ENCODE assay signal across 8 cellular contexts in the genomic region with DNA sequence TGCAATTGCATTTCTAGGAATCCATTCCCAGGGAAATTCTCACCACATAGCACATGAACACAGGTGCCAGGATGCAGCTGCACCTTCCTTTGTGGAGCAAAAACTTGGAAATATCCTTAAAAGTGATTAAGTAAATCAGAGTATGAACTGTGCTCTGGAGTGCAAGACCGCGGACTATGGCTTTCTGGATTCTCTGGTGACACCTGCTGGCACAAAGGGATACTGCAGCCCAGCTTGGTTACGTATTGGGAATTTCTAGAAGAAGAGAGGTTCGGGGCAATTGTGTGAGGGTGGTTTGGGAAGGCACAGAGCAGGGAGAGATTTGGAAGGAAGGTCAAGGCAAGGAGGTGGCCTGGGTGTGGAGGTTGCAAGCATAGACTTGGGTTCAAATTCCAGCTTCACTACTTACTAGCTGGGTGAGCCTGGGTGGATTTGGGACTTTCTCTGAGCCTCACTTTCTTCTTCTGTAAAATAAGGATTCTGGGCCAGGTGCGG. TPM values are rescaled to one million over a fixed set of nuclear protein-coding genes. Genes with fewer than 3 reads are reported as not detected.
DNase-seq lines count a peak whose midpoint lies in the region; ATAC-seq, FAIRE-seq and TF ChIP-seq lines count a peak whose summit lies in the region.

No MANE protein-coding gene starts in this region.

- peaks cover 33% of the 10 kb centered on the region for H3F3A ChIP-seq in PC-9 (ENCODE audit: insufficient read depth, low read depth)

- H3K27me3 Mint-ChIP-seq in CD8-positive, alpha-beta T cell (ENCODE audit: low read depth), result peaks cover 15% of the 10 kb centered on the region

- BruUV-seq in PC-9 (replicated peaks; lab: Mats Ljungman, UMichigan), result no TSS peak

- no peaks in the 10 kb centered on the region for H3K9me3 ChIP-seq in CD8-positive, alpha-beta T cell (ENCODE audit: low read length)
- H3K9me3 ChIP-seq in PC-9 (ENCODE audit: insufficient read depth, low read depth) (no peaks in the 10 kb centered on the region), thyroid gland (no peaks in the 10 kb centered on the region)

- no peak for TF ChIP-seq POLR2A in thyroid gland (IDR thresholded peaks at IDR 0.05)

- TF ChIP-seq CTCF in CD8-positive, alpha-beta T cell (IDR thresholded peaks at IDR 0.05), result peak; percentile 97
- peak; percentile 99 for TF ChIP-seq CTCF in PC-9 (conservative IDR thresholded peaks at IDR 0.05)
- TF ChIP-seq CTCF in fibroblast of pulmonary artery (IDR thresholded peaks at IDR 0.05; ENCODE audit: low read length, missing control alignments), result no peak
- TF ChIP-seq CTCF in thyroid gland (IDR thresholded peaks at IDR 0.05), result peak; percentile 86 to 98 (median 93)

- peaks cover 13% of the 10 kb centered on the region for H3K4me1 Mint-ChIP-seq in CD8-positive, alpha-beta T cell (ENCODE audit: low read depth)

- H3K27ac ChIP-seq in CD8-positive, alpha-beta T cell (ENCODE audit: low read depth, low read length), result no peak overlapping the region
- H3K27ac ChIP-seq in PC-9, result no peak overlapping the region
- no peak overlapping the region for H3K27ac ChIP-seq in thyroid gland

- peak; percentile 83 for ATAC-seq in CD8-positive, alpha-beta T cell
- ATAC-seq in GM19035 (IDR thresholded peaks at IDR 0.05; ENCODE audit: unreplicated experiment), result no peak

- H3K4me2 ChIP-seq in PC-9, result no peak overlapping the region

- H3K79me2 ChIP-seq in PC-9 (ENCODE audit: low read depth), result no peaks in the 10 kb centered on the region

- no peak overlapping the region for H2AFZ ChIP-seq in PC-9

- no peaks in the 10 kb centered on the region for H3K27me3 ChIP-seq in CD8-positive, alpha-beta T cell (ENCODE audit: insufficient read depth, low read length)
- H3K27me3 ChIP-seq in PC-9 (ENCODE audit: insufficient read depth, low read depth) (no peaks in the 10 kb centered on the region), thyroid gland (no peaks in the 10 kb centered on the region)

- no peak overlapping the region for H3K4me3 Mint-ChIP-seq in CD8-positive, alpha-beta T cell

- POLR2A ChIA-PET in CD8-positive, alpha-beta T cell (lab: Charles Lee), result interaction anchor here (0.5 to 2.6 kb wide), 9 partner anchors 16 to 190 kb away, joined by 3 to 12 read pairs (median 4); partner anchors contain the start of genes CEBPB and PEDS1
- POLR2A ChIA-PET in PC-9 (lab: Charles Lee; ENCODE audit: unreplicated experiment), result interaction anchor here (0.5 to 0.6 kb wide), 2 partner anchors 15 to 17 kb away, joined by 3 to 5 read pairs; no protein-coding TSS in a partner anchor

- WGBS in thyroid gland, 2 donors, result 23 to 27% methylated on average over 5 of the region's 5 CpGs

- H3K4me3 ChIP-seq in CD8-positive, alpha-beta T cell (ENCODE audit: low read depth, low read length), result no peak overlapping the region
- no peak overlapping the region for H3K4me3 ChIP-seq in PC-9
- no peak overlapping the region for H3K4me3 ChIP-seq in fibroblast of pulmonary artery (replicated peaks; ENCODE audit: low read depth, low read length)
- H3K4me3 ChIP-seq in thyroid gland (replicated peaks in 1 of 3), result no peak overlapping the region

- peak; percentile 73 to 91 (median 78) for DNase-seq in CD8-positive, alpha-beta T cell
- DNase-seq in HTR-8/SVneo (ENCODE audit: insufficient read length, low spot score), result peak; percentile 93
- DNase-seq in PC-9, result peak; percentile 71 to 81
- peak; percentile 91 to 93 for DNase-seq in activated T-cell treated with anti-CD3 and anti-CD28 coated beads, Interleukin-2, amount 50 U/mL, for 48 hours
- DNase-seq in fibroblast of pulmonary artery (ENCODE audit: low read depth), result peak; percentile 88
- peak in 50 of 56 donors; percentile 5 to 83 (median 54) for DNase-seq in nucleus accumbens (lab: John Stamatoyannopoulos, UW)
- peak; percentile 83 to 84 for DNase-seq in thyroid gland

- intact Hi-C loops in CD8-positive, alpha-beta T cell (cut with DNase I, micrococcal nuclease), result loop anchor here (1.0 to 2.0 kb wide), 4 partner anchors 48 to 190 kb away; partner anchors contain the start of gene UBE2V1 (in 1 of the 2)
- intact Hi-C loops in PC-9 (cut with micrococcal nuclease; ENCODE audit: unreplicated experiment), result loop anchor here (1.0 to 10.0 kb wide), 5 partner anchors 48 to 615 kb away; partner anchors contain the start of genes SNAI1 and SPATA2
- intact Hi-C loops in thyroid gland (cut with DNase I), result loop anchor here (5.0 kb wide), 1 partner anchor 47 kb away; no protein-coding TSS in a partner anchor

- no peaks in the 10 kb centered on the region for H3K36me3 ChIP-seq in CD8-positive, alpha-beta T cell (ENCODE audit: insufficient read depth, low read length)
- H3K36me3 ChIP-seq in PC-9 (ENCODE audit: low read depth), result no peaks in the 10 kb centered on the region
- H3K36me3 ChIP-seq in thyroid gland, result no peaks in the 10 kb centered on the region

- CTCF ChIA-PET in CD8-positive, alpha-beta T cell (lab: Charles Lee), result interaction anchor here (0.7 to 7.7 kb wide), 38 partner anchors 9 to 353 kb away, joined by 3 to 291 read pairs (median 4); partner anchors contain the start of genes CEBPB, PEDS1 and UBE2V1
- CTCF ChIA-PET in PC-9 (lab: Charles Lee), result interaction anchor here (0.6 to 2.4 kb wide), 4 partner anchors 14 to 114 kb away, joined by 3 to 18 read pairs (median 6); no protein-coding TSS in a partner anchor

- no peaks in the 10 kb centered on the region for H3K9me2 ChIP-seq in PC-9 (ENCODE audit: insufficient read depth)

- peak; percentile 94 for FAIRE-seq in HTR-8/SVneo (lab: Jason Lieb, UNC)

- H3K27ac Mint-ChIP-seq in CD8-positive, alpha-beta T cell, result no peak overlapping the region

- no peaks in the 10 kb centered on the region for H4K20me1 ChIP-seq in PC-9 (ENCODE audit: insufficient read depth)

- peaks cover 8% of the 10 kb centered on the region for H3K4me1 ChIP-seq in CD8-positive, alpha-beta T cell (ENCODE audit: insufficient read depth, low read length)
- H3K4me1 ChIP-seq in PC-9 (replicated peaks; ENCODE audit: insufficient read depth) (peaks cover 47% of the 10 kb centered on the region), thyroid gland (peaks cover 22 to 35% of the 10 kb centered on the region in 2 donors)

- H3K9me3 Mint-ChIP-seq in CD8-positive, alpha-beta T cell, result no peaks in the 10 kb centered on the region

- no peaks in the 10 kb centered on the region for H3K36me3 Mint-ChIP-seq in CD8-positive, alpha-beta T cell

RNA-seq across cellular contexts. Expression of gene PEDS1, which starts 15.9 kb away (rescaled TPM):
- 10 to 100 TPM; 19.0 to 20.8 TPM for total RNA-seq in CD8-positive, alpha-beta T cell
- 34.8 and 37.7 TPM in 2 replicates for total RNA-seq in PC-9 (2021)
- total RNA-seq in thyroid gland, result 10 to 100 TPM; 15.8 to 22.7 (median 19.7) TPM

RNA-seq across cellular contexts. Expression of gene CEBPB, which starts 21.3 kb away (rescaled TPM):
- 10 to 100 TPM; 37.2 to 37.6 TPM for total RNA-seq in CD8-positive, alpha-beta T cell
- total RNA-seq in PC-9 (2021) (112 and 117 TPM in 2 replicates), thyroid gland (100 to 1,000 TPM in 3 of 4 donors, 10 to 100 TPM in 1; 61.7 to 132 (median 104) TPM)

RNA-seq across cellular contexts. Expression of gene UBE2V1, which starts 56.4 kb away (rescaled TPM):
- total RNA-seq in CD8-positive, alpha-beta T cell, result 100 to 1,000 TPM; 108 to 112 TPM
- total RNA-seq in PC-9 (2021) (137 and 174 TPM in 2 replicates), thyroid gland (100 to 1,000 TPM in 1 of 4 donors, 10 to 100 TPM in 3; 77.3 to 110 (median 92.3) TPM)
